In genomic region chr11:96303980-96304379, GRCh38 we compare ENCODE assay signal across 18 cellular contexts. TPM values are rescaled to one million over a fixed set of nuclear protein-coding genes. Genes with fewer than 3 reads are reported as not detected.
DNase-seq lines count a peak whose midpoint lies in the region; ATAC-seq, FAIRE-seq and TF ChIP-seq lines count a peak whose summit lies in the region.
"Had no signal": no experiment of that assay in that cellular context is flagged by ENCODE, and none has a peak within 500 bp of the region (broad histone marks: within the 10 kb centered on the region; RNA-seq: fewer than 3 reads in every experiment).

No MANE protein-coding gene starts in this region.

- in situ Hi-C loops in K562 (cut with MboI): no loop called here

- peak; percentile 42; the same call in 1 of the 2 replicates for TF ChIP-seq EP300 in K562 (IDR thresholded peaks at IDR 0.05; ENCODE audit: low read length)

- no peak overlapping the region for H3K4me2 ChIP-seq in K562 (ENCODE audit: insufficient read depth, low read length)

- H3K4me3 ChIP-seq in right atrium auricular region (no peak overlapping the region), K562 (no peak overlapping the region), mesodermal cell (ENCODE audit: extremely low read depth, insufficient read depth, low read length, poor library complexity, severe bottlenecking) (no peak overlapping the region), upper lobe of right lung (no peak overlapping the region)
- H3K4me3 ChIP-seq: GM12878, ovary had no signal

- 0 out of 2 replicates have a peak, but pooled peaks cover 4% of the 10 kb centered on the region for H4K20me1 ChIP-seq in K562 (replicated peaks; ENCODE audit: control insufficient read depth, insufficient read depth, low read length)

- POLR2A ChIA-PET in K562 (lab: Yijun Ruan, JAX): interaction anchor here (0.9 to 1.9 kb wide), 3 partner anchors 18 to 220 kb away, joined by 3 to 7 read pairs (median 3); no protein-coding TSS in a partner anchor

- ATAC-seq in Right ventricle myocardium superior (ENCODE audit: poor library complexity) (no peak), K562 (peak; percentile 59), upper lobe of right lung (no peak), HG03045 (IDR thresholded peaks at IDR 0.05; ENCODE audit: unreplicated experiment) (no peak), GM18907 (IDR thresholded peaks at IDR 0.05; ENCODE audit: unreplicated experiment) (no peak)
- ATAC-seq: GM12878 had no signal

- TF ChIP-seq POLR2A in K562 (conservative IDR thresholded peaks at IDR 0.05): no peak

- peaks cover 0 to 85% of the 10 kb centered on the region in 2 donors for H3K4me1 ChIP-seq in right atrium auricular region
- peaks cover 4 to 46% of the 10 kb centered on the region in 2 experiments; a peak in 4 of 5 replicates for H3K4me1 ChIP-seq in K562 (replicated peaks in 1 of 2; ENCODE audit: control insufficient read depth in 2 of 2, insufficient read depth in 2 of 2, low read length in 2 of 2)
- H3K4me1 ChIP-seq in mesodermal cell (ENCODE audit: control insufficient read depth, insufficient read depth, low read length, poor library complexity, severe bottlenecking): peaks cover 61% of the 10 kb centered on the region
- peaks cover 76% of the 10 kb centered on the region for H3K4me1 ChIP-seq in upper lobe of right lung

- TF ChIP-seq RAD21 in K562 (CRISPR knock-in tag; conservative IDR thresholded peaks at IDR 0.05 in 1 of 2, IDR thresholded peaks at IDR 0.05 in 1 of 2): no peak

- H3K9me1 ChIP-seq in K562 (ENCODE audit: control insufficient read depth, insufficient read depth, low read length): no peaks in the 10 kb centered on the region

- BruUV-seq in K562 (replicated peaks; lab: Mats Ljungman, UMichigan): no TSS peak

- H3K9me3 ChIP-seq in right atrium auricular region (no peaks in the 10 kb centered on the region), K562 (replicated peaks; ENCODE audit: control insufficient read depth, insufficient read depth, low read depth, low read length) (no peaks in the 10 kb centered on the region), mesodermal cell (ENCODE audit: control insufficient read depth, low read length) (no peaks in the 10 kb centered on the region), upper lobe of right lung (no peaks in the 10 kb centered on the region)
- H3K9me3 ChIP-seq: ovary had no signal

- H3K9ac ChIP-seq in K562 (ENCODE audit: insufficient read depth in 1 of 2, low read depth in 2 of 2, low read length in 2 of 2): no peak overlapping the region

- peak overlapping the region; percentile 54 for H3K27ac ChIP-seq in right atrium auricular region
- H3K27ac ChIP-seq in K562 (ENCODE audit: extremely low read depth, low read depth, low read length): 0 out of 3 replicates have a peak overlapping the region, but pooled peaks have one; percentile 23
- peak overlapping the region; percentile 72 for H3K27ac ChIP-seq in mesodermal cell (ENCODE audit: low read depth, low read length, severe bottlenecking)
- peak overlapping the region; percentile 28 for H3K27ac ChIP-seq in upper lobe of right lung
- H3K27ac ChIP-seq: ovary had no signal

- CTCF ChIA-PET in K562 (lab: Yijun Ruan, JAX; ENCODE audit: low intra/inter-chr PET ratio): no interaction called here

- H2AFZ ChIP-seq in K562 (ENCODE audit: low read depth, low read length): no peak overlapping the region

- DNase-seq in right atrium auricular region (ENCODE audit: low spot score): no peak
- DNase-seq in Right ventricle myocardium superior: no peak
- peak in 1 of 4 experiments; percentile 63 for DNase-seq in K562 (ENCODE audit: extremely low read depth in 1 of 4, low spot score in 3 of 4)
- DNase-seq in upper lobe of right lung: no peak
- DNase-seq in T-helper 2 cell: no peak
- DNase-seq: activated CD4-positive, alpha-beta T cell treated with anti-CD3 and anti-CD28 coated beads, Interleukin-2, amount 50 U/mL, for 1 hour; activated gamma-delta T cell treated with Interleukin-2 at 50 U/mL for 16 hours; AML-193; erythroblast; hippocampal formation; NCI-H1092; NCI-H226; ovary had no signal

- no peaks in the 10 kb centered on the region for H3K36me3 ChIP-seq in right atrium auricular region
- no peaks in the 10 kb centered on the region for H3K36me3 ChIP-seq in K562 (ENCODE audit: control insufficient read depth, insufficient read depth, low read length)
- no peaks in the 10 kb centered on the region for H3K36me3 ChIP-seq in mesodermal cell (ENCODE audit: control insufficient read depth, insufficient read depth, low read length)
- H3K36me3 ChIP-seq in upper lobe of right lung: no peaks in the 10 kb centered on the region
- H3K36me3 ChIP-seq: ovary had no signal

- no peaks in the 10 kb centered on the region for H3K27me3 ChIP-seq in right atrium auricular region
- H3K27me3 ChIP-seq in K562 (ENCODE audit: control insufficient read depth in 2 of 2, insufficient read depth in 2 of 2, low read length in 2 of 2): no peaks in the 10 kb centered on the region
- no peaks in the 10 kb centered on the region for H3K27me3 ChIP-seq in upper lobe of right lung
- H3K27me3 ChIP-seq: ovary had no signal

- peaks cover 5% of the 10 kb centered on the region; the same call in 1 of the 3 replicates for H3K79me2 ChIP-seq in K562 (ENCODE audit: control insufficient read depth, insufficient read depth, low read length)

- FAIRE-seq in K562 (lab: Jason Lieb, UNC): peak; percentile 44
- FAIRE-seq: GM12878, urothelium cell line had no signal

- WGBS in K562 (ENCODE audit: insufficient coverage, low coverage, missing lambda C conversion rate): 0% methylated on average over 3 of the region's 3 CpGs
- WGBS in mesodermal cell (ENCODE audit: insufficient coverage in 2 of 2), 2 experiments: 77 to 94% methylated on average over 3 of the region's 3 CpGs

- intact Hi-C loops in Right ventricle myocardium superior (cut with DNase I): no loop called here
- intact Hi-C loops in K562 (cut with micrococcal nuclease): no loop called here
- intact Hi-C loops in upper lobe of right lung (cut with DNase I): no loop called here

- no peak for TF ChIP-seq CTCF in right atrium auricular region (IDR thresholded peaks at IDR 0.05)
- TF ChIP-seq CTCF in K562 (IDR thresholded peaks at IDR 0.05 in 2 of 3, conservative IDR thresholded peaks at IDR 0.05 in 1 of 3; ENCODE audit: insufficient read depth in 2 of 3, low read depth in 1 of 3, low read length in 3 of 3): no peak
- TF ChIP-seq CTCF in upper lobe of right lung (IDR thresholded peaks at IDR 0.05): no peak

TF ChIP-seq in K562, 482 proteins besides CTCF, POLR2A, EP300 and RAD21 (continues in another document):
- no peak for TF ChIP-seq NBN (IDR thresholded peaks at IDR 0.05; ENCODE audit: low read depth)

RNA-seq across cellular contexts. Expression of gene MAML2, which starts 39.0 kb away (rescaled TPM):
- total RNA-seq in right atrium auricular region (10 to 100 TPM in 1 of 2 donors, 1 to 10 TPM in 1; 7.6 to 16.6 TPM), Right ventricle myocardium superior (4.5 TPM), K562 (2014; rRNA removed) (5.1 and 5.2 TPM in 2 replicates), K562 (2014; rRNA removed; fragmentation: Illumina TruSeq; extraction: Trizol) (4.6 and 5.5 TPM in 2 replicates), K562 (2015; rRNA removed; fragmentation: Illumina TruSeq; extraction: Trizol) (5.7 and 6.0 TPM in 2 replicates), K562 (2021) (6.2 and 6.6 TPM in 2 replicates), upper lobe of right lung (27.5 TPM)
- total RNA-seq in K562 (2011; cell fraction: chromatin; rRNA removed; ENCODE audit: low replicate concordance): 8.1 and 14.3 TPM in 2 replicates
- total RNA-seq in K562 (2011; cell fraction: nucleolus; rRNA removed): 4.3 and 5.0 TPM in 2 replicates
- total RNA-seq in K562 (2011; cell fraction: nucleoplasm; rRNA removed): 6.5 and 8.2 TPM in 2 replicates
- polyA plus RNA-seq in K562 (2011; rRNA removed) (4.0 and 4.2 TPM in 2 replicates), K562 (2014; fragmentation: Illumina TruSeq; extraction: Trizol) (5.9 and 6.8 TPM in 2 replicates), K562 (2014; fragmentation: Nextera tagmentation; extraction: Ambion mirVana) (1 to 10 TPM in 1 of 2 experiments, under 1 TPM in 1; 0.79 to 1.5 TPM), K562 (2014; rRNA removed) (3.2 and 4.8 TPM in 2 replicates)
- polyA plus RNA-seq in K562 (2011; cell fraction: cytosol; rRNA removed): 3.8 and 5.5 TPM in 2 replicates
- polyA plus RNA-seq in K562 (2011; cell fraction: nucleus; rRNA removed): 3.6 and 6.4 TPM in 2 replicates
- polyA plus RNA-seq in K562 (2012): 4.9 and 7.6 TPM in 2 replicates
- polyA minus RNA-seq in K562 (2011; rRNA and poly(A)+ RNA removed): 9.7 and 12.0 TPM in 2 replicates
- 3.5 and 4.2 TPM in 2 replicates for polyA minus RNA-seq in K562 (2011; cell fraction: cytosol; rRNA and poly(A)+ RNA removed)
- polyA minus RNA-seq in K562 (2011; cell fraction: nucleus; rRNA and poly(A)+ RNA removed): 9.8 and 10.5 TPM in 2 replicates
- 28.1 TPM for polyA plus RNA-seq in mesodermal cell (2013, experiment 1 of 2)
- 22.3 TPM for polyA plus RNA-seq in mesodermal cell (2013, experiment 2 of 2)
